In the genomic region with DNA sequence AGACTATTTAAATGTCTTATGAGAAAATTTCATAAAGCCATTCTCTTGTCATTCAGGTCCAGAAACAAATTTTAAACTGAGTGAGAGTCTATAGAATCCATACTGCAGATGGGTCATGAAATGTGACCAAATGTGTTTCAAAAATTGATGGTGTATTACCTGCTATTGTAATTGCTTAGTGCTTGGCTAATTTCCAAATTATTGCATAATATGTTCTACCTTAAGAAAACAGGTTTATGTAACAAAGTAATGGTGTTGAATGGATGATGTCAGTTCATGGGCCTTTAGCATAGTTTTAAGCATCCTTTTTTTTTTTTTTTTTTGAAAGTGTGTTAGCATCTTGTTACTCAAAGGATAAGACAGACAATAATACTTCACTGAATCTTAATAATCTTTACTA, we compare ENCODE assay signal across 2 cellular contexts.
TF ChIP-seq lines count a peak whose summit lies in the region.

No MANE protein-coding gene starts in this region.

TF ChIP-seq in A549, 52 proteins besides CTCF, POLR2A, EP300 and RAD21 (continued from another document):
- TF ChIP-seq, protein P1, sequence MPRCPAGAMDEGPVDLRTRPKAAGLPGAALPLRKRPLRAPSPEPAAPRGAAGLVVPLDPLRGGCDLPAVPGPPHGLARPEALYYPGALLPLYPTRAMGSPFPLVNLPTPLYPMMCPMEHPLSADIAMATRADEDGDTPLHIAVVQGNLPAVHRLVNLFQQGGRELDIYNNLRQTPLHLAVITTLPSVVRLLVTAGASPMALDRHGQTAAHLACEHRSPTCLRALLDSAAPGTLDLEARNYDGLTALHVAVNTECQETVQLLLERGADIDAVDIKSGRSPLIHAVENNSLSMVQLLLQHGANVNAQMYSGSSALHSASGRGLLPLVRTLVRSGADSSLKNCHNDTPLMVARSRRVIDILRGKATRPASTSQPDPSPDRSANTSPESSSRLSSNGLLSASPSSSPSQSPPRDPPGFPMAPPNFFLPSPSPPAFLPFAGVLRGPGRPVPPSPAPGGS (IDR thresholded peaks at IDR 0.05): no peak

TF ChIP-seq in HEK293, 187 proteins besides CTCF, POLR2A, EP300 and RAD21:
- TF ChIP-seq, protein P2, sequence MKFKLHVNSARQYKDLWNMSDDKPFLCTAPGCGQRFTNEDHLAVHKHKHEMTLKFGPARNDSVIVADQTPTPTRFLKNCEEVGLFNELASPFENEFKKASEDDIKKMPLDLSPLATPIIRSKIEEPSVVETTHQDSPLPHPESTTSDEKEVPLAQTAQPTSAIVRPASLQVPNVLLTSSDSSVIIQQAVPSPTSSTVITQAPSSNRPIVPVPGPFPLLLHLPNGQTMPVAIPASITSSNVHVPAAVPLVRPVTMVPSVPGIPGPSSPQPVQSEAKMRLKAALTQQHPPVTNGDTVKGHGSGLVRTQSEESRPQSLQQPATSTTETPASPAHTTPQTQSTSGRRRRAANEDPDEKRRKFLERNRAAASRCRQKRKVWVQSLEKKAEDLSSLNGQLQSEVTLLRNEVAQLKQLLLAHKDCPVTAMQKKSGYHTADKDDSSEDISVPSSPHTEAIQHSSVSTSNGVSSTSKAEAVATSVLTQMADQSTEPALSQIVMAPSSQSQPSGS (tag by site-specific recombination; IDR thresholded peaks at IDR 0.05; ENCODE audit: low read depth): peak; percentile 39; the same call in 1 of the 2 replicates
- TF ChIP-seq ZNF629 (tag by site-specific recombination; IDR thresholded peaks at IDR 0.05): 0 out of 2 replicates have a peak, but pooled peaks have one; percentile 9
- TF ChIP-seq ZNF223 (tag by site-specific recombination; IDR thresholded peaks at IDR 0.05): no peak
- TF ChIP-seq, protein P3, sequence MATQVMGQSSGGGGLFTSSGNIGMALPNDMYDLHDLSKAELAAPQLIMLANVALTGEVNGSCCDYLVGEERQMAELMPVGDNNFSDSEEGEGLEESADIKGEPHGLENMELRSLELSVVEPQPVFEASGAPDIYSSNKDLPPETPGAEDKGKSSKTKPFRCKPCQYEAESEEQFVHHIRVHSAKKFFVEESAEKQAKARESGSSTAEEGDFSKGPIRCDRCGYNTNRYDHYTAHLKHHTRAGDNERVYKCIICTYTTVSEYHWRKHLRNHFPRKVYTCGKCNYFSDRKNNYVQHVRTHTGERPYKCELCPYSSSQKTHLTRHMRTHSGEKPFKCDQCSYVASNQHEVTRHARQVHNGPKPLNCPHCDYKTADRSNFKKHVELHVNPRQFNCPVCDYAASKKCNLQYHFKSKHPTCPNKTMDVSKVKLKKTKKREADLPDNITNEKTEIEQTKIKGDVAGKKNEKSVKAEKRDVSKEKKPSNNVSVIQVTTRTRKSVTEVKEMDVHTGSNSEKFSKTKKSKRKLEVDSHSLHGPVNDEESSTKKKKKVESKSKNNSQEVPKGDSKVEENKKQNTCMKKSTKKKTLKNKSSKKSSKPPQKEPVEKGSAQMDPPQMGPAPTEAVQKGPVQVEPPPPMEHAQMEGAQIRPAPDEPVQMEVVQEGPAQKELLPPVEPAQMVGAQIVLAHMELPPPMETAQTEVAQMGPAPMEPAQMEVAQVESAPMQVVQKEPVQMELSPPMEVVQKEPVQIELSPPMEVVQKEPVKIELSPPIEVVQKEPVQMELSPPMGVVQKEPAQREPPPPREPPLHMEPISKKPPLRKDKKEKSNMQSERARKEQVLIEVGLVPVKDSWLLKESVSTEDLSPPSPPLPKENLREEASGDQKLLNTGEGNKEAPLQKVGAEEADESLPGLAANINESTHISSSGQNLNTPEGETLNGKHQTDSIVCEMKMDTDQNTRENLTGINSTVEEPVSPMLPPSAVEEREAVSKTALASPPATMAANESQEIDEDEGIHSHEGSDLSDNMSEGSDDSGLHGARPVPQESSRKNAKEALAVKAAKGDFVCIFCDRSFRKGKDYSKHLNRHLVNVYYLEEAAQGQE (tag by site-specific recombination; IDR thresholded peaks at IDR 0.05): no peak
- no peak for TF ChIP-seq ZNF548 (tag by site-specific recombination; IDR thresholded peaks at IDR 0.05)
- TF ChIP-seq ZEB2 (tag by site-specific recombination; IDR thresholded peaks at IDR 0.05): peak; percentile 36; the same call in 1 of the 2 replicates
- no peak for TF ChIP-seq ZNF324 (tag by site-specific recombination; IDR thresholded peaks at IDR 0.05)
- TF ChIP-seq ZNF391 (tag by site-specific recombination; IDR thresholded peaks at IDR 0.05; ENCODE audit: borderline replicate concordance, low read depth): no peak
